In genomic region chr17:82419471-82419995, GRCh38 we compare ENCODE assay signal across 8 cellular contexts. TPM values are rescaled to one million over a fixed set of nuclear protein-coding genes. Genes with fewer than 3 reads are reported as not detected.
A peak's percentile ranks its signal among the peaks of the same experiment; 100 is the strongest.
DNase-seq lines count a peak whose midpoint lies in the region; ATAC-seq and TF ChIP-seq lines count a peak whose summit lies in the region.
"Had no signal": no experiment of that assay in that cellular context is flagged by ENCODE, and none has a peak within 500 bp of the region (broad histone marks: within the 10 kb centered on the region; RNA-seq: fewer than 3 reads in every experiment).

No MANE protein-coding gene starts in this region.

- no peaks in the 10 kb centered on the region for H3K27me3 Mint-ChIP-seq in stimulated activated memory B cell treated with anti-CD40 and anti-IgM and Interleukin-4, amounts not matched to agents 10 μg/mL and 1 μg/mL and 100 μg/mL, for 72 hours

- H2AFZ ChIP-seq in HCT116 (ENCODE audit: low read depth, low read length, poor library complexity, severe bottlenecking) (no peak overlapping the region), SU-DHL-6 (ENCODE audit: low read depth, low read length, severe bottlenecking) (no peak overlapping the region)

- peaks cover 55% of the 10 kb centered on the region for H3K36me3 Mint-ChIP-seq in stimulated activated memory B cell treated with anti-CD40 and anti-IgM and Interleukin-4, amounts not matched to agents 10 μg/mL and 1 μg/mL and 100 μg/mL, for 72 hours

- BruUV-seq in HCT116 (replicated peaks; lab: Mats Ljungman, UMichigan): no TSS peak

- POLR2A ChIA-PET in HCT116 (lab: Charles Lee): no interaction called here

- TF ChIP-seq CTCF in HCT116 (IDR thresholded peaks at IDR 0.05 in 2 of 3, conservative IDR thresholded peaks at IDR 0.05 in 1 of 3; ENCODE audit: borderline replicate concordance in 1 of 3, insufficient read depth in 1 of 3, low read depth in 2 of 3, low read length in 2 of 3): no peak
- TF ChIP-seq CTCF in SU-DHL-6 (IDR thresholded peaks at IDR 0.05; ENCODE audit: insufficient read depth, low read length, poor library complexity, severe bottlenecking): no peak
- no peak for TF ChIP-seq CTCF in fibroblast of villous mesenchyme (IDR thresholded peaks at IDR 0.05; ENCODE audit: insufficient read depth, low read depth, low read length)

- H3K4me2 ChIP-seq in HCT116 (ENCODE audit: low read length) (peak overlapping the region; percentile 92), SU-DHL-6 (ENCODE audit: low read depth, low read length, poor library complexity, severe bottlenecking) (peak overlapping the region; percentile 65)

- intact Hi-C loops in HCT116 (cut with micrococcal nuclease): loop anchor here (10.0 kb wide), 2 partner anchors 135 to 385 kb away; partner anchors contain the start of genes DCXR and RAC3

- peaks cover 7 to 19% of the 10 kb centered on the region in 2 experiments for H3K4me1 ChIP-seq in HCT116 (ENCODE audit: control insufficient read depth in 1 of 2, insufficient read depth in 2 of 2, low read length in 2 of 2)

- RAD21 ChIA-PET in HCT116 (lab: Charles Lee; ENCODE audit: low non-redundant PET in 1 of 2, low total read pairs in 2 of 2, uncharacterized antibody in 2 of 2, unreplicated experiment in 2 of 2): no interaction called here

- CTCF ChIA-PET in HCT116 (lab: Charles Lee): interaction anchor here (1.0 to 1.3 kb wide), 2 partner anchors 119 to 133 kb away, joined by 3 read pairs; no protein-coding TSS in a partner anchor

- peaks cover 5% of the 10 kb centered on the region; the same call in 1 of the 2 replicates for H4K20me1 ChIP-seq in HCT116 (ENCODE audit: insufficient read depth)
- no peaks in the 10 kb centered on the region for H4K20me1 ChIP-seq in SU-DHL-6 (ENCODE audit: low read depth, low read length)

- peak overlapping the region; percentile 54 for H3K27ac Mint-ChIP-seq in stimulated activated memory B cell treated with anti-CD40 and anti-IgM and Interleukin-4, amounts not matched to agents 10 μg/mL and 1 μg/mL and 100 μg/mL, for 72 hours

- H3K4me3 Mint-ChIP-seq in stimulated activated memory B cell treated with anti-CD40 and anti-IgM and Interleukin-4, amounts not matched to agents 10 μg/mL and 1 μg/mL and 100 μg/mL, for 72 hours: peak overlapping the region; percentile 81

- peaks cover 45% of the 10 kb centered on the region for H3K4me1 Mint-ChIP-seq in stimulated activated memory B cell treated with anti-CD40 and anti-IgM and Interleukin-4, amounts not matched to agents 10 μg/mL and 1 μg/mL and 100 μg/mL, for 72 hours

- H3F3A ChIP-seq in SU-DHL-6 (ENCODE audit: insufficient read depth): no peaks in the 10 kb centered on the region

- DNase-seq in HCT116 (ENCODE audit: low read depth, low spot score): no peak
- peak; percentile 41 for DNase-seq in fibroblast of villous mesenchyme (ENCODE audit: low read depth)
- no peak for DNase-seq in NCI-H1092 treated with DMSO at 0.1 percent for 48 hours (lab: John Stamatoyannopoulos, UW)
- DNase-seq in cerebellar nuclear complex (lab: John Stamatoyannopoulos, UW): no peak

- ATAC-seq in HCT116: no peak
- no peak for ATAC-seq in stimulated activated memory B cell treated with anti-CD40 and anti-IgM and Interleukin-4, amounts not matched to agents 10 μg/mL and 1 μg/mL and 100 μg/mL, for 72 hours
- no peak for ATAC-seq in GM21717 (IDR thresholded peaks at IDR 0.05; ENCODE audit: unreplicated experiment)

- no peaks in the 10 kb centered on the region for H3K9me3 Mint-ChIP-seq in stimulated activated memory B cell treated with anti-CD40 and anti-IgM and Interleukin-4, amounts not matched to agents 10 μg/mL and 1 μg/mL and 100 μg/mL, for 72 hours

- H3K9ac ChIP-seq in HCT116 (ENCODE audit: low read length): peak overlapping the region; percentile 75
- peak overlapping the region; percentile 71 for H3K9ac ChIP-seq in SU-DHL-6 (ENCODE audit: low read length)

- H3K27me3 ChIP-seq in HCT116 (ENCODE audit: insufficient read depth, low read length) (no peaks in the 10 kb centered on the region), SU-DHL-6 (ENCODE audit: low read length) (no peaks in the 10 kb centered on the region)

- peaks cover 0 to 3% of the 10 kb centered on the region in 2 experiments; a peak in 1 of 4 replicates for H3K9me3 ChIP-seq in HCT116 (ENCODE audit: control insufficient read depth in 1 of 2, insufficient read depth in 1 of 2, low read depth in 1 of 2, low read length in 2 of 2)
- H3K9me3 ChIP-seq in SU-DHL-6 (ENCODE audit: insufficient read depth, low read length): no peaks in the 10 kb centered on the region

- H3K27ac ChIP-seq in HCT116 (ENCODE audit: low read depth, low read length): no peak overlapping the region
- no peak overlapping the region for H3K27ac ChIP-seq in SU-DHL-6 (ENCODE audit: low read depth, low read length)

- TF ChIP-seq POLR2A in HCT116 (IDR thresholded peaks at IDR 0.05; ENCODE audit: borderline replicate concordance, extremely low read depth, insufficient read depth, insufficient read length): no peak

- H3K79me2 ChIP-seq in HCT116 (ENCODE audit: insufficient read depth, low read length) (no peaks in the 10 kb centered on the region), SU-DHL-6 (ENCODE audit: insufficient read depth, low read length) (no peaks in the 10 kb centered on the region)

- no peak for TF ChIP-seq RAD21 in HCT116 (IDR thresholded peaks at IDR 0.05; ENCODE audit: low read depth)

- H3K9me2 ChIP-seq in HCT116 (ENCODE audit: insufficient read depth): no peaks in the 10 kb centered on the region
- H3K9me2 ChIP-seq in SU-DHL-6 (replicated peaks; ENCODE audit: insufficient read depth, low read length): no peaks in the 10 kb centered on the region

- H3K4me3 ChIP-seq in HCT116 (replicated peaks in 1 of 2; ENCODE audit: low read depth in 1 of 2, low read length in 2 of 2) (peak overlapping the region; percentile 65 to 81), SU-DHL-6 (ENCODE audit: insufficient read depth, low read length, poor library complexity, severe bottlenecking) (peak overlapping the region; percentile 87), fibroblast of villous mesenchyme (ENCODE audit: low read depth, low read length) (peak overlapping the region; percentile 85)

- H3K36me3 ChIP-seq in HCT116 (ENCODE audit: control insufficient read depth in 1 of 2, insufficient read depth in 2 of 2, low read length in 2 of 2): no peaks in the 10 kb centered on the region
- no peaks in the 10 kb centered on the region for H3K36me3 ChIP-seq in SU-DHL-6 (ENCODE audit: low read length)

TF ChIP-seq in HCT116, 20 proteins besides CTCF, POLR2A, EP300 and RAD21:
- TF ChIP-seq FOSL1 (IDR thresholded peaks at IDR 0.05; ENCODE audit: low read depth): no peak
- no peak for TF ChIP-seq POLR2AphosphoS5 (IDR thresholded peaks at IDR 0.05; ENCODE audit: low read depth, low read length)
- no peak for TF ChIP-seq YY1 (IDR thresholded peaks at IDR 0.05; ENCODE audit: extremely low read depth, insufficient replicate concordance, low read depth, low read length)
- TF ChIP-seq SIN3A (IDR thresholded peaks at IDR 0.05; ENCODE audit: low read depth): no peak
- TF ChIP-seq MAX (IDR thresholded peaks at IDR 0.05): no peak
- no peak for TF ChIP-seq SRF (IDR thresholded peaks at IDR 0.05; ENCODE audit: low read depth)
- no peak for TF ChIP-seq SP1 (IDR thresholded peaks at IDR 0.05; ENCODE audit: low read depth)
- TF ChIP-seq ELF1 (IDR thresholded peaks at IDR 0.05; ENCODE audit: borderline replicate concordance, low read depth): no peak
- TF ChIP-seq EGR1 (IDR thresholded peaks at IDR 0.05; ENCODE audit: low read depth): no peak
- no peak for TF ChIP-seq CBX3 (IDR thresholded peaks at IDR 0.05; ENCODE audit: low read depth)
- TF ChIP-seq, protein P1, sequence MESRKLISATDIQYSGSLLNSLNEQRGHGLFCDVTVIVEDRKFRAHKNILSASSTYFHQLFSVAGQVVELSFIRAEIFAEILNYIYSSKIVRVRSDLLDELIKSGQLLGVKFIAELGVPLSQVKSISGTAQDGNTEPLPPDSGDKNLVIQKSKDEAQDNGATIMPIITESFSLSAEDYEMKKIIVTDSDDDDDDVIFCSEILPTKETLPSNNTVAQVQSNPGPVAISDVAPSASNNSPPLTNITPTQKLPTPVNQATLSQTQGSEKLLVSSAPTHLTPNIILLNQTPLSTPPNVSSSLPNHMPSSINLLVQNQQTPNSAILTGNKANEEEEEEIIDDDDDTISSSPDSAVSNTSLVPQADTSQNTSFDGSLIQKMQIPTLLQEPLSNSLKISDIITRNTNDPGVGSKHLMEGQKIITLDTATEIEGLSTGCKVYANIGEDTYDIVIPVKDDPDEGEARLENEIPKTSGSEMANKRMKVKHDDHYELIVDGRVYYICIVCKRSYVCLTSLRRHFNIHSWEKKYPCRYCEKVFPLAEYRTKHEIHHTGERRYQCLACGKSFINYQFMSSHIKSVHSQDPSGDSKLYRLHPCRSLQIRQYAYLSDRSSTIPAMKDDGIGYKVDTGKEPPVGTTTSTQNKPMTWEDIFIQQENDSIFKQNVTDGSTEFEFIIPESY (IDR thresholded peaks at IDR 0.05; ENCODE audit: extremely low read depth, insufficient replicate concordance, low read length): no peak
- TF ChIP-seq EZH2 (IDR thresholded peaks at IDR 0.05): no peak
- TF ChIP-seq ZFX (IDR thresholded peaks at IDR 0.05): no peak
- TF ChIP-seq JUND (IDR thresholded peaks at IDR 0.05): no peak
- no peak for TF ChIP-seq EZH2phosphoT487 (IDR thresholded peaks at IDR 0.05; ENCODE audit: borderline replicate concordance)
- TF ChIP-seq ATF3 (IDR thresholded peaks at IDR 0.05): no peak

RNA-seq across cellular contexts. Expression of gene OGFOD3, which starts 1.1 kb away (rescaled TPM):
- total RNA-seq in HCT116 (2021; ENCODE audit: unreplicated experiment) (53.6 TPM), fibroblast of villous mesenchyme (20.7 and 28.0 TPM in 2 replicates)
- polyA plus RNA-seq in HCT116 (2012): 58.9 and 66.1 TPM in 2 replicates

RNA-seq across cellular contexts. Expression of gene HEXD, which starts 1.4 kb away (rescaled TPM):
- total RNA-seq in HCT116 (2021; ENCODE audit: unreplicated experiment) (45.2 TPM), fibroblast of villous mesenchyme (11.0 and 12.5 TPM in 2 replicates)
- polyA plus RNA-seq in HCT116 (2012): 30.8 and 32.6 TPM in 2 replicates

RNA-seq across cellular contexts. Expression of gene CYBC1, which starts 31.0 kb away (rescaled TPM):
- total RNA-seq in HCT116 (2021; ENCODE audit: unreplicated experiment) (95.4 TPM), fibroblast of villous mesenchyme (46.2 and 59.6 TPM in 2 replicates)
- 76.0 and 79.8 TPM in 2 replicates for polyA plus RNA-seq in HCT116 (2012)

RNA-seq across cellular contexts. Expression of gene NARF, which starts 39.0 kb away (rescaled TPM):
- total RNA-seq in HCT116 (2021; ENCODE audit: unreplicated experiment) (91.8 TPM), fibroblast of villous mesenchyme (21.6 and 30.3 TPM in 2 replicates)
- polyA plus RNA-seq in HCT116 (2012): 191 and 192 TPM in 2 replicates

RNA-seq across cellular contexts. Expression of gene UTS2R, which starts 48.0 kb away (rescaled TPM):
- not detected for total RNA-seq in HCT116 (2021; ENCODE audit: unreplicated experiment)
- polyA plus RNA-seq in HCT116 (2012): 0.07 TPM in 1 of 2 replicates, not detected in the other
- total RNA-seq in fibroblast of villous mesenchyme: not detected in 2 replicates
- total RNA-seq: mucosa of gallbladder had no signal
